Comparison of ENCODE assay signal across 17 cellular contexts in the genomic region with DNA sequence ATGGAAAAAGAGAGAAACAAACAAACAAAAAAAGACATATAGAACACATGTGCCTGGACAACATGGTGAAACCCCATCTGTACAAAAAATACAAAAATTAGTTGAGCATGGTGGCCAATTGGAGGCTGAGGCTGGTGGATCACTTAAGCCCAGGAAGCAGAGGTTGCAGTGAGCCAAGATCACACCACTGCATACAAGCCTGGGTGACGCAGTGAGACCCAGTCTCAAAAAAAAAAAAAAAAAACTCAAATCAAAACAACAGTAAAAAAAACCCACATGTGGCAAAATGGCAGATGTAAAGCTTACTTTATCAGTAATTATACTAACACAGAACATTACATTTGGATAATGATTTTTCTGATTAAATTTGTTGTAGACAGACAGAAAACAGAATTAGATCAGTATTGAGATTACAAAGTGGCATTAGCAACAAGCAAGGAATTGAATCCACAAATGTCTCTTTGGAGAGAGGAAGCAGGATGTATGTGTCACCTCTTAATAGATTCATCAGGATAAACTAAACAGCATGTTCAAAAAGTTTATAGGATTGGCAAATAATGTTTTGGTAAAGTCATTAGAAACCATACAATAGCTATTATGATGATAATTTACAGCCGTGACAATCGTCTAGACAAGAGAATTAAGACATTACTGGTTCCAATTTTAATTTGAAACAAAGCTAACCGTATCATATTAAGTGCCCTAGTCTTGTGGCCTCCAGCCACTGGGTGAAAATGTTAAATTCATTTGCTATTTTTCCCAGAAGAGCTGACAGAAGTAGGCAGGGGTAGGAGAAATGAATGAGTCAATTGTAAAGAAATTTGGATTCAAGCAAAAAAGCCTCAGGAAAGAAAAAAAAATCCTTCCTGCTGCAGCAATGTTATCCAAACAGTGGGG.
DNase-seq lines count a peak whose midpoint lies in the region; ATAC-seq and TF ChIP-seq lines count a peak whose summit lies in the region.
"Had no signal": no experiment of that assay in that cellular context is flagged by ENCODE, and none has a peak within 500 bp of the region (broad histone marks: within the 10 kb centered on the region; RNA-seq: fewer than 3 reads in every experiment).

No MANE protein-coding gene starts in this region.

- H3K4me3 ChIP-seq in fibroblast of mammary gland (ENCODE audit: control insufficient read depth, low read depth, low read length) (no peak overlapping the region), skeletal muscle satellite cell (ENCODE audit: low read length) (no peak overlapping the region)
- H3K4me3 ChIP-seq: Peyer's patch, psoas muscle had no signal

- no peaks in the 10 kb centered on the region for H3K36me3 ChIP-seq in skeletal muscle satellite cell (ENCODE audit: insufficient read depth, low read length)
- H3K36me3 ChIP-seq: Peyer's patch had no signal

- H3K36me3 Mint-ChIP-seq in WTC11 (no peaks in the 10 kb centered on the region), CD14-positive monocyte (no peaks in the 10 kb centered on the region)

- intact Hi-C loops in CD14-positive monocyte (cut with micrococcal nuclease) = no loop called here

- no peaks in the 10 kb centered on the region for H3K9me3 ChIP-seq in skeletal muscle satellite cell (replicated peaks; ENCODE audit: low read length)
- H3K9me3 ChIP-seq: Peyer's patch, psoas muscle had no signal

- peaks cover 56% of the 10 kb centered on the region for H3K4me1 ChIP-seq in skeletal muscle satellite cell (ENCODE audit: control insufficient read depth, insufficient read depth, low read length)
- H3K4me1 ChIP-seq: Peyer's patch, psoas muscle had no signal

- TF ChIP-seq CTCF in WTC11 (IDR thresholded peaks at IDR 0.05) (no peak), fibroblast of mammary gland (conservative IDR thresholded peaks at IDR 0.05; ENCODE audit: control insufficient read depth, insufficient read depth, low read depth, low read length) (no peak), CD14-positive monocyte (IDR thresholded peaks at IDR 0.05) (no peak)

- H3K4me3 Mint-ChIP-seq in WTC11 = no peak overlapping the region
- H3K4me3 Mint-ChIP-seq in CD14-positive monocyte = no peak overlapping the region
- H3K4me3 Mint-ChIP-seq: CD4-positive, alpha-beta T cell had no signal

- H3K27me3 Mint-ChIP-seq in WTC11 (ENCODE audit: low read depth) (no peaks in the 10 kb centered on the region), CD14-positive monocyte (ENCODE audit: low read depth in 3 of 3) (no peaks in the 10 kb centered on the region)
- H3K27me3 Mint-ChIP-seq: CD4-positive, alpha-beta T cell had no signal

- 0 out of 2 replicates have a peak overlapping the region, but pooled peaks have one; percentile 29 for H3K27ac Mint-ChIP-seq in WTC11
- no peak overlapping the region for H3K27ac Mint-ChIP-seq in CD14-positive monocyte
- H3K27ac Mint-ChIP-seq: CD4-positive, alpha-beta T cell had no signal

- H3K4me2 ChIP-seq in skeletal muscle satellite cell (ENCODE audit: low read length) = peak overlapping the region; percentile 58

- H3K4me1 Mint-ChIP-seq in WTC11 = peaks cover 11% of the 10 kb centered on the region
- H3K4me1 Mint-ChIP-seq in CD14-positive monocyte = no peaks in the 10 kb centered on the region

- no peaks in the 10 kb centered on the region for H3K27me3 ChIP-seq in skeletal muscle satellite cell (ENCODE audit: control insufficient read depth, insufficient read depth, low read length)
- H3K27me3 ChIP-seq: Peyer's patch had no signal

- ATAC-seq in WTC11 (no peak), GM19035 (IDR thresholded peaks at IDR 0.05; ENCODE audit: unreplicated experiment) (no peak), HG03159 (IDR thresholded peaks at IDR 0.05; ENCODE audit: unreplicated experiment) (no peak)
- ATAC-seq: psoas muscle had no signal

- H3K9me3 Mint-ChIP-seq in WTC11 = peaks cover 10% of the 10 kb centered on the region
- peaks cover 0 to 6% (median 1%) of the 10 kb centered on the region in 7 donors for H3K9me3 Mint-ChIP-seq in CD14-positive monocyte
- H3K9me3 Mint-ChIP-seq: CD4-positive, alpha-beta T cell had no signal

- POLR2A ChIA-PET in WTC11 (lab: Charles Lee) = no interaction called here

- CTCF ChIA-PET in WTC11 (lab: Charles Lee) = interaction anchor here (1.0 to 1.1 kb wide), 2 partner anchors 105 to 360 kb away, joined by 3 to 4 read pairs; no protein-coding TSS in a partner anchor

- peak overlapping the region; percentile 42 for H3K9ac ChIP-seq in skeletal muscle satellite cell (ENCODE audit: low read depth, low read length)

- DNase-seq in DMS153 (lab: John Stamatoyannopoulos, UW) (peak; percentile 57), DMS153 treated with DMSO at 0.1 percent for 48 hours (lab: John Stamatoyannopoulos, UW; ENCODE audit: unreplicated experiment) (no peak), WTC11 (ENCODE audit: low spot score) (no peak), fibroblast of mammary gland (ENCODE audit: low read depth) (peak; percentile 79), CD14-positive monocyte (ENCODE audit: low spot score) (no peak)
- DNase-seq: activated naive CD4-positive, alpha-beta T cell; CD4-positive, alpha-beta T cell; Kasumi-1; left cardiac atrium; NCI-H1694 treated with DMSO at 0.1 percent for 48 hours; NCI-H510A; Peyer's patch; psoas muscle; T-helper 2 cell had no signal

TF ChIP-seq in WTC11, 78 proteins besides CTCF, POLR2A, EP300 and RAD21 (continues in another document):
- TF ChIP-seq, protein P1, sequence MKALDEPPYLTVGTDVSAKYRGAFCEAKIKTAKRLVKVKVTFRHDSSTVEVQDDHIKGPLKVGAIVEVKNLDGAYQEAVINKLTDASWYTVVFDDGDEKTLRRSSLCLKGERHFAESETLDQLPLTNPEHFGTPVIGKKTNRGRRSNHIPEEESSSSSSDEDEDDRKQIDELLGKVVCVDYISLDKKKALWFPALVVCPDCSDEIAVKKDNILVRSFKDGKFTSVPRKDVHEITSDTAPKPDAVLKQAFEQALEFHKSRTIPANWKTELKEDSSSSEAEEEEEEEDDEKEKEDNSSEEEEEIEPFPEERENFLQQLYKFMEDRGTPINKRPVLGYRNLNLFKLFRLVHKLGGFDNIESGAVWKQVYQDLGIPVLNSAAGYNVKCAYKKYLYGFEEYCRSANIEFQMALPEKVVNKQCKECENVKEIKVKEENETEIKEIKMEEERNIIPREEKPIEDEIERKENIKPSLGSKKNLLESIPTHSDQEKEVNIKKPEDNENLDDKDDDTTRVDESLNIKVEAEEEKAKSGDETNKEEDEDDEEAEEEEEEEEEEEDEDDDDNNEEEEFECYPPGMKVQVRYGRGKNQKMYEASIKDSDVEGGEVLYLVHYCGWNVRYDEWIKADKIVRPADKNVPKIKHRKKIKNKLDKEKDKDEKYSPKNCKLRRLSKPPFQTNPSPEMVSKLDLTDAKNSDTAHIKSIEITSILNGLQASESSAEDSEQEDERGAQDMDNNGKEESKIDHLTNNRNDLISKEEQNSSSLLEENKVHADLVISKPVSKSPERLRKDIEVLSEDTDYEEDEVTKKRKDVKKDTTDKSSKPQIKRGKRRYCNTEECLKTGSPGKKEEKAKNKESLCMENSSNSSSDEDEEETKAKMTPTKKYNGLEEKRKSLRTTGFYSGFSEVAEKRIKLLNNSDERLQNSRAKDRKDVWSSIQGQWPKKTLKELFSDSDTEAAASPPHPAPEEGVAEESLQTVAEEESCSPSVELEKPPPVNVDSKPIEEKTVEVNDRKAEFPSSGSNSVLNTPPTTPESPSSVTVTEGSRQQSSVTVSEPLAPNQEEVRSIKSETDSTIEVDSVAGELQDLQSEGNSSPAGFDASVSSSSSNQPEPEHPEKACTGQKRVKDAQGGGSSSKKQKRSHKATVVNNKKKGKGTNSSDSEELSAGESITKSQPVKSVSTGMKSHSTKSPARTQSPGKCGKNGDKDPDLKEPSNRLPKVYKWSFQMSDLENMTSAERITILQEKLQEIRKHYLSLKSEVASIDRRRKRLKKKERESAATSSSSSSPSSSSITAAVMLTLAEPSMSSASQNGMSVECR (CRISPR knock-in tag; IDR thresholded peaks at IDR 0.05; ENCODE audit: borderline replicate concordance) = no peak
- TF ChIP-seq ERG (CRISPR knock-in tag; IDR thresholded peaks at IDR 0.05) (no peak), E2F1 (CRISPR knock-in tag; IDR thresholded peaks at IDR 0.05) (no peak), NR1H2 (CRISPR knock-in tag; IDR thresholded peaks at IDR 0.05) (no peak), RORB (CRISPR knock-in tag; IDR thresholded peaks at IDR 0.05) (no peak), KAT7 (CRISPR knock-in tag; IDR thresholded peaks at IDR 0.05; ENCODE audit: borderline replicate concordance) (no peak), EMX1 (CRISPR knock-in tag; IDR thresholded peaks at IDR 0.05) (no peak), SP1 (CRISPR knock-in tag; conservative IDR thresholded peaks at IDR 0.05) (no peak), CBFB (CRISPR knock-in tag; IDR thresholded peaks at IDR 0.05; ENCODE audit: low read depth) (no peak), ELF4 (CRISPR knock-in tag; IDR thresholded peaks at IDR 0.05; ENCODE audit: low read depth) (no peak), IRF2 (CRISPR knock-in tag; IDR thresholded peaks at IDR 0.05; ENCODE audit: borderline replicate concordance, low read depth) (no peak), MYBL2 (CRISPR knock-in tag; IDR thresholded peaks at IDR 0.05) (no peak)
- TF ChIP-seq, protein P2, sequence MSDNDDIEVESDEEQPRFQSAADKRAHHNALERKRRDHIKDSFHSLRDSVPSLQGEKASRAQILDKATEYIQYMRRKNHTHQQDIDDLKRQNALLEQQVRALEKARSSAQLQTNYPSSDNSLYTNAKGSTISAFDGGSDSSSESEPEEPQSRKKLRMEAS (CRISPR knock-in tag; IDR thresholded peaks at IDR 0.05) = no peak

Comparison
In these comparisons a context has a peak if more than half of its experiments do, and no peak if none do; other contexts are left out.
1. DNase-seq: peak in DMS153 (single experiment) and fibroblast of mammary gland (single experiment); none in DMS153 treated with DMSO at 0.1 percent for 48 hours (single experiment), WTC11 (single experiment) and CD14-positive monocyte (single experiment).